8 cellular contexts compared by ENCODE assay signal in genomic region chr7:150631866-150632864, GRCh38. TPM values are rescaled to one million over a fixed set of nuclear protein-coding genes. Genes with fewer than 3 reads are reported as not detected.
A peak's percentile ranks its signal among the peaks of the same experiment; 100 is the strongest.
DNase-seq lines count a peak whose midpoint lies in the region; ATAC-seq and TF ChIP-seq lines count a peak whose summit lies in the region.

TSS of gene GIMAP6 (minus strand) at chr7:150632385. CDS start at chr7:150630142, 2,243 bp downstream.

- H4K20me1 ChIP-seq in PC-9 (ENCODE audit: insufficient read depth) (no peaks in the 10 kb centered on the region), OCI-LY7 (ENCODE audit: insufficient read depth, low read length) (no peaks in the 10 kb centered on the region)

- TF ChIP-seq CTCF in PC-9 (conservative IDR thresholded peaks at IDR 0.05) (no peak), vagina (IDR thresholded peaks at IDR 0.05) (no peak), OCI-LY7 (conservative IDR thresholded peaks at IDR 0.05; ENCODE audit: low read length) (no peak)

- H3K9me3 Mint-ChIP-seq in activated naive CD8-positive, alpha-beta T cell treated with anti-CD3 and anti-CD28 coated beads, Interleukin-2, amount 10 ng/mL, durations not matched to agents 7 days and 5 days = peaks cover 17% of the 10 kb centered on the region
- H3K9me3 Mint-ChIP-seq in naive thymus-derived CD4-positive, alpha-beta T cell = peaks cover 9 to 63% (median 32%) of the 10 kb centered on the region in 11 donors

- H3K9me3 ChIP-seq in PC-9 (ENCODE audit: insufficient read depth, low read depth) (no peaks in the 10 kb centered on the region), vagina (no peaks in the 10 kb centered on the region), OCI-LY7 (ENCODE audit: low read length) (no peaks in the 10 kb centered on the region)
- H3K9me3 ChIP-seq in naive thymus-derived CD4-positive, alpha-beta T cell (ENCODE audit: control insufficient read depth in 2 of 3, low read length in 3 of 3) = peaks cover 0 to 20% (median 12%) of the 10 kb centered on the region in 3 experiments

- H3K27me3 ChIP-seq in PC-9 (ENCODE audit: insufficient read depth, low read depth) (0 out of 2 replicates have a peak, but pooled peaks cover 17% of the 10 kb centered on the region), vagina (no peaks in the 10 kb centered on the region)
- no peaks in the 10 kb centered on the region for H3K27me3 ChIP-seq in naive thymus-derived CD4-positive, alpha-beta T cell (ENCODE audit: control insufficient read depth in 2 of 2, insufficient read depth in 2 of 2, low read length in 2 of 2)

- no peaks in the 10 kb centered on the region for H3F3A ChIP-seq in PC-9 (ENCODE audit: insufficient read depth, low read depth)

- H3K4me3 ChIP-seq in GM08714 (ENCODE audit: low read length) = peak within 1 kb of the TSS; percentile 91
- no peak within 1 kb of the TSS for H3K4me3 ChIP-seq in PC-9
- peak within 1 kb of the TSS; percentile 66 for H3K4me3 ChIP-seq in naive thymus-derived CD4-positive, alpha-beta T cell (ENCODE audit: low read length)
- H3K4me3 ChIP-seq in vagina = peak within 1 kb of the TSS; percentile 37 to 38
- H3K4me3 ChIP-seq in OCI-LY7 (ENCODE audit: low read depth, low read length, poor library complexity, severe bottlenecking) = no peak within 1 kb of the TSS

- H3K4me1 ChIP-seq in PC-9 (replicated peaks; ENCODE audit: insufficient read depth) (no peaks in the 10 kb centered on the region), vagina (peaks cover 7% of the 10 kb centered on the region), OCI-LY7 (ENCODE audit: insufficient read depth, low read length, poor library complexity, severe bottlenecking) (no peaks in the 10 kb centered on the region)
- H3K4me1 ChIP-seq in naive thymus-derived CD4-positive, alpha-beta T cell (ENCODE audit: control insufficient read depth in 2 of 2, insufficient read depth in 2 of 2, low read length in 2 of 2) = peaks cover 48 to 52% of the 10 kb centered on the region in 2 donors

- peak within 1 kb of the TSS; percentile 94 for H3K27ac Mint-ChIP-seq in activated naive CD8-positive, alpha-beta T cell treated with anti-CD3 and anti-CD28 coated beads, Interleukin-2, amount 10 ng/mL, durations not matched to agents 7 days and 5 days
- peak within 1 kb of the TSS; percentile 89 to 99 (median 95) for H3K27ac Mint-ChIP-seq in naive thymus-derived CD4-positive, alpha-beta T cell

- H3K4me3 Mint-ChIP-seq in activated naive CD8-positive, alpha-beta T cell treated with anti-CD3 and anti-CD28 coated beads, Interleukin-2, amount 10 ng/mL, durations not matched to agents 7 days and 5 days = peak within 1 kb of the TSS; percentile 93
- H3K4me3 Mint-ChIP-seq in naive thymus-derived CD4-positive, alpha-beta T cell = peak within 1 kb of the TSS; percentile 89 to 99 (median 95)

- no peak for TF ChIP-seq POLR2A in vagina (IDR thresholded peaks at IDR 0.05)

- DNase-seq in PC-9 (no peak), vagina (ENCODE audit: extremely low spot score in 2 of 2) (no peak), OCI-LY7 (ENCODE audit: low spot score) (no peak), NCI-H1694 (lab: John Stamatoyannopoulos, UW) (no peak)
- DNase-seq in activated naive CD8-positive, alpha-beta T cell treated with anti-CD3 and anti-CD28 coated beads, Interleukin-2, amount 10 ng/mL, durations not matched to agents 7 days and 5 days = no peak
- peak in 8 of 9 donors; percentile 37 to 61 (median 44) for DNase-seq in naive thymus-derived CD4-positive, alpha-beta T cell

- H3K27ac ChIP-seq in PC-9 = no peak within 1 kb of the TSS
- peak within 1 kb of the TSS; percentile 74 for H3K27ac ChIP-seq in naive thymus-derived CD4-positive, alpha-beta T cell (ENCODE audit: low read depth, low read length)
- H3K27ac ChIP-seq in vagina = peak within 1 kb of the TSS; percentile 59
- H3K27ac ChIP-seq in OCI-LY7 (ENCODE audit: low read depth, low read length, poor library complexity, severe bottlenecking) = no peak within 1 kb of the TSS

- no peaks in the 10 kb centered on the region for H3K27me3 Mint-ChIP-seq in activated naive CD8-positive, alpha-beta T cell treated with anti-CD3 and anti-CD28 coated beads, Interleukin-2, amount 10 ng/mL, durations not matched to agents 7 days and 5 days
- H3K27me3 Mint-ChIP-seq in naive thymus-derived CD4-positive, alpha-beta T cell = no peaks in the 10 kb centered on the region

- CTCF ChIA-PET in PC-9 (lab: Charles Lee) (no interaction called here), OCI-LY7 (lab: Charles Lee; ENCODE audit: unreplicated experiment) (no interaction called here)
- CTCF ChIA-PET in naive thymus-derived CD4-positive, alpha-beta T cell (lab: Charles Lee) = interaction anchor here (0.8 to 3.1 kb wide), 15 partner anchors 10 to 183 kb away, joined by 3 to 16 read pairs (median 4); partner anchors contain the start of genes GIMAP1, GIMAP2, GIMAP4 and GIMAP7

- H3K9me2 ChIP-seq in PC-9 (ENCODE audit: insufficient read depth) (no peaks in the 10 kb centered on the region), OCI-LY7 (ENCODE audit: insufficient read depth, low read length) (no peaks in the 10 kb centered on the region)

- peak; percentile 88 for ATAC-seq in GM21825 (IDR thresholded peaks at IDR 0.05; ENCODE audit: unreplicated experiment)
- peak; percentile 63 for ATAC-seq in activated naive CD8-positive, alpha-beta T cell treated with anti-CD3 and anti-CD28 coated beads, Interleukin-2, amount 10 ng/mL, durations not matched to agents 7 days and 5 days (ENCODE audit: low read depth)
- ATAC-seq in naive thymus-derived CD4-positive, alpha-beta T cell = peak; percentile 67

- H3K36me3 ChIP-seq in PC-9 (ENCODE audit: low read depth) = no peaks in the 10 kb centered on the region
- peaks cover 18 to 34% (median 22%) of the 10 kb centered on the region in 3 experiments for H3K36me3 ChIP-seq in naive thymus-derived CD4-positive, alpha-beta T cell (ENCODE audit: control insufficient read depth in 2 of 3, insufficient read depth in 3 of 3, low read length in 3 of 3)
- H3K36me3 ChIP-seq in vagina = no peaks in the 10 kb centered on the region
- no peaks in the 10 kb centered on the region for H3K36me3 ChIP-seq in OCI-LY7 (ENCODE audit: insufficient read depth, low read length)

- H3K4me1 Mint-ChIP-seq in activated naive CD8-positive, alpha-beta T cell treated with anti-CD3 and anti-CD28 coated beads, Interleukin-2, amount 10 ng/mL, durations not matched to agents 7 days and 5 days = peaks cover 46% of the 10 kb centered on the region
- peaks cover 54 to 92% (median 84%) of the 10 kb centered on the region in 7 donors for H3K4me1 Mint-ChIP-seq in naive thymus-derived CD4-positive, alpha-beta T cell

- peaks cover 67% of the 10 kb centered on the region for H3K36me3 Mint-ChIP-seq in activated naive CD8-positive, alpha-beta T cell treated with anti-CD3 and anti-CD28 coated beads, Interleukin-2, amount 10 ng/mL, durations not matched to agents 7 days and 5 days
- H3K36me3 Mint-ChIP-seq in naive thymus-derived CD4-positive, alpha-beta T cell = peaks cover 38 to 84% (median 54%) of the 10 kb centered on the region in 5 donors

- no peaks in the 10 kb centered on the region for H3K79me2 ChIP-seq in PC-9 (ENCODE audit: low read depth)
- H3K79me2 ChIP-seq in OCI-LY7 (ENCODE audit: insufficient read depth, low read depth, low read length) = no peaks in the 10 kb centered on the region

- H2AFZ ChIP-seq in PC-9 = peak within 1 kb of the TSS; percentile 35; the same call in 1 of the 2 replicates
- no peak within 1 kb of the TSS for H2AFZ ChIP-seq in OCI-LY7 (ENCODE audit: low read length)

- POLR2A ChIA-PET in PC-9 (lab: Charles Lee; ENCODE audit: unreplicated experiment) = no interaction called here
- POLR2A ChIA-PET in activated naive CD8-positive, alpha-beta T cell treated with anti-CD3 and anti-CD28 coated beads, Interleukin-2, amount 10 ng/mL, durations not matched to agents 7 days and 5 days (lab: Charles Lee) = interaction anchor here (0.6 to 3.4 kb wide), 23 partner anchors 9 to 182 kb away, joined by 3 to 26 read pairs (median 4); partner anchors contain the start of genes GIMAP1, GIMAP2, GIMAP4 and GIMAP5
- POLR2A ChIA-PET in naive thymus-derived CD4-positive, alpha-beta T cell (lab: Charles Lee) = interaction anchor here (0.6 to 18.5 kb wide), 53 partner anchors 8 to 189 kb away, joined by 3 to 327 read pairs (median 8); partner anchors contain the start of genes GIMAP1, GIMAP2, GIMAP4 and GIMAP5
- POLR2A ChIA-PET in OCI-LY7 (lab: Charles Lee) = no interaction called here

- no peak within 1 kb of the TSS for H3K4me2 ChIP-seq in PC-9
- H3K4me2 ChIP-seq in OCI-LY7 (ENCODE audit: low read length) = no peak within 1 kb of the TSS

- BruUV-seq in PC-9 (replicated peaks; lab: Mats Ljungman, UMichigan) (no TSS peak), OCI-LY7 (replicated peaks; lab: Mats Ljungman, UMichigan) (no TSS peak)

- intact Hi-C loops in PC-9 (cut with micrococcal nuclease; ENCODE audit: unreplicated experiment) = no loop called here
- intact Hi-C loops in naive thymus-derived CD4-positive, alpha-beta T cell (cut with micrococcal nuclease) = loop anchor here (1.0 to 5.0 kb wide), 17 partner anchors 11 to 184 kb away; partner anchors contain the start of genes GIMAP1 (in 2 of the 2), GIMAP2 (in 2 of the 2) and GIMAP5 (in 2 of the 2)
- intact Hi-C loops in vagina (cut with DNase I) = no loop called here
- intact Hi-C loops in OCI-LY7 (cut with micrococcal nuclease; ENCODE audit: unreplicated experiment) = no loop called here

RNA-seq across cellular contexts. Expression of gene GIMAP6, which starts in this region (rescaled TPM):
- not detected in 2 replicates for total RNA-seq in PC-9 (2021)
- total RNA-seq in activated naive CD8-positive, alpha-beta T cell treated with anti-CD3 and anti-CD28 coated beads, Interleukin-2, amount 10 ng/mL, durations not matched to agents 7 days and 5 days = 100 to 1,000 TPM; 124 to 130 TPM
- total RNA-seq in naive thymus-derived CD4-positive, alpha-beta T cell = 100 to 1,000 TPM in 3 of 5 experiments, 10 to 100 TPM in 2; 40.3 to 173 (median 152) TPM
- polyA plus RNA-seq in naive thymus-derived CD4-positive, alpha-beta T cell = 100 to 1,000 TPM; 130 to 188 TPM
- total RNA-seq in vagina = 21.4 TPM
- not detected in 2 replicates for total RNA-seq in OCI-LY7 (2014; rRNA removed; shearing (Covaris generic))
- total RNA-seq in OCI-LY7 (2022) = not detected in 2 replicates

Comparison
In these comparisons a context has a peak if more than half of its experiments do, and no peak if none do; other contexts are left out.
1. RNA of gene GIMAP6 (total RNA-seq): 40.3 to 173 TPM in naive thymus-derived CD4-positive, alpha-beta T cell, 124 to 130 TPM in activated naive CD8-positive, alpha-beta T cell treated with anti-CD3 and anti-CD28 coated beads, Interleukin-2, amount 10 ng/mL, durations not matched to agents 7 days and 5 days and 21.4 TPM in vagina (single experiment); not detected in OCI-LY7 and not detected in PC-9; every median in the first group is over 10 times any median in the second.
2. H3K4me3 ChIP-seq: peak in GM08714 (single experiment), naive thymus-derived CD4-positive, alpha-beta T cell (single experiment) and vagina (2 of 2); none in PC-9 (single experiment) and OCI-LY7 (single experiment).
3. DNase-seq: peak in naive thymus-derived CD4-positive, alpha-beta T cell (8 of 9); none in PC-9 (0 of 2), activated naive CD8-positive, alpha-beta T cell treated with anti-CD3 and anti-CD28 coated beads, Interleukin-2, amount 10 ng/mL, durations not matched to agents 7 days and 5 days (single experiment), vagina (0 of 2), OCI-LY7 (single experiment) and NCI-H1694 (single experiment).
4. H3K27ac ChIP-seq: peak in naive thymus-derived CD4-positive, alpha-beta T cell (single experiment) and vagina (single experiment); none in PC-9 (single experiment) and OCI-LY7 (single experiment).
5. POLR2A ChIA-PET loops: an anchor here in activated naive CD8-positive, alpha-beta T cell treated with anti-CD3 and anti-CD28 coated beads, Interleukin-2, amount 10 ng/mL, durations not matched to agents 7 days and 5 days (0.6 to 3.4 kb wide) and naive thymus-derived CD4-positive, alpha-beta T cell (0.6 to 18.5 kb wide); none called in PC-9 and OCI-LY7.
6. intact Hi-C loops: an anchor here in naive thymus-derived CD4-positive, alpha-beta T cell (1.0 to 5.0 kb wide); none called in PC-9, vagina and OCI-LY7.
7. Peak in every context shown above with its lines, with median percentiles within 50 percentile points of each other: ATAC-seq.